Comparison of ENCODE assay signal across 8 cellular contexts in genomic region chr3:128653993-128654805, GRCh38. TPM values are rescaled to one million over a fixed set of nuclear protein-coding genes. Genes with fewer than 3 reads are reported as not detected.
DNase-seq lines count a peak whose midpoint lies in the region; ATAC-seq, FAIRE-seq and TF ChIP-seq lines count a peak whose summit lies in the region.
"Not testable (repeated sequence)": the region's sequence is repeated elsewhere in the genome, so short reads cannot be mapped to it uniquely, and the experiment has no call there.

No MANE protein-coding gene starts in this region.

- peak overlapping the region; percentile 86 to 94 (median 91) for H3K4me3 Mint-ChIP-seq in CD8-positive, alpha-beta memory T cell
- peak overlapping the region; percentile 85 for H3K4me3 Mint-ChIP-seq in activated CD4-positive, alpha-beta T cell treated with anti-CD3 and anti-CD28 coated beads, Interleukin-2, amount 10 ng/mL, durations not matched to agents 24 days and 14 days
- H3K4me3 Mint-ChIP-seq in activated T-helper 17 cell treated with anti-CD3 and anti-CD28 coated beads, Interleukin-2, amount 50 U/mL, for 72 hours: peak overlapping the region; percentile 82
- H3K4me3 Mint-ChIP-seq in central memory CD8-positive, alpha-beta T cell: peak overlapping the region; percentile 79

- H3K4me1 ChIP-seq in CD8-positive, alpha-beta memory T cell (ENCODE audit: insufficient read depth, low read length): peaks cover 12% of the 10 kb centered on the region
- H3K4me1 ChIP-seq in HepG2 (ENCODE audit: insufficient read depth, low read length): peaks cover 25% of the 10 kb centered on the region
- peaks cover 3 to 20% (median 5%) of the 10 kb centered on the region in 4 donors for H3K4me1 ChIP-seq in stomach

- not testable (repeated sequence) for H3K36me3 Mint-ChIP-seq in CD8-positive, alpha-beta memory T cell; activated CD4-positive, alpha-beta T cell treated with anti-CD3 and anti-CD28 coated beads, Interleukin-2, amount 10 ng/mL, durations not matched to agents 24 days and 14 days (ENCODE audit: low read depth); activated T-helper 17 cell treated with anti-CD3 and anti-CD28 coated beads, Interleukin-2, amount 50 U/mL, for 72 hours (ENCODE audit: low read depth)
- peaks cover 11% of the 10 kb centered on the region for H3K36me3 Mint-ChIP-seq in central memory CD8-positive, alpha-beta T cell (ENCODE audit: insufficient read depth)

- CTCF ChIA-PET in CD8-positive, alpha-beta memory T cell (lab: Charles Lee): interaction anchor here (1.0 to 3.2 kb wide), 11 partner anchors 27 to 191 kb away, joined by 3 to 16 read pairs (median 6); no protein-coding TSS in a partner anchor
- CTCF ChIA-PET in HepG2 (lab: Yijun Ruan, JAX; ENCODE audit: low intra/inter-chr PET ratio, low total read pairs): not testable (repeated sequence)

- FAIRE-seq in HepG2 (lab: Jason Lieb, UNC): not testable (repeated sequence)

- H2AFZ ChIP-seq in HepG2 (ENCODE audit: low read length): peak overlapping the region; percentile 75

- H3K27me3 Mint-ChIP-seq in CD8-positive, alpha-beta memory T cell; activated CD4-positive, alpha-beta T cell treated with anti-CD3 and anti-CD28 coated beads, Interleukin-2, amount 10 ng/mL, durations not matched to agents 24 days and 14 days; activated T-helper 17 cell treated with anti-CD3 and anti-CD28 coated beads, Interleukin-2, amount 50 U/mL, for 72 hours; central memory CD8-positive, alpha-beta T cell: not testable (repeated sequence)

- H3K9me3 ChIP-seq in CD8-positive, alpha-beta memory T cell (ENCODE audit: low read length); HepG2 (ENCODE audit: low read length); stomach: not testable (repeated sequence)

- H3K36me3 ChIP-seq in CD8-positive, alpha-beta memory T cell (ENCODE audit: insufficient read depth, low read length); HepG2 (replicated peaks in 1 of 2; ENCODE audit: control insufficient read depth in 1 of 2, insufficient read depth in 2 of 2, low read length in 2 of 2); stomach: not testable (repeated sequence)

- H3K9ac ChIP-seq in HepG2 (ENCODE audit: insufficient read depth, low read depth, low read length): peak overlapping the region; percentile 36; the same call in 1 of the 2 replicates

- POLR2A ChIA-PET in CD8-positive, alpha-beta memory T cell (lab: Charles Lee): interaction anchor here (0.6 to 1.3 kb wide), 4 partner anchors 26 to 134 kb away, joined by 3 to 4 read pairs (median 3); no protein-coding TSS in a partner anchor
- POLR2A ChIA-PET in HepG2 (lab: Yijun Ruan, JAX): interaction anchor here (1.0 to 1.8 kb wide), 2 partner anchors 26 to 28 kb away, joined by 3 to 15 read pairs; no protein-coding TSS in a partner anchor

- not testable (repeated sequence) for H3K27ac ChIP-seq in CD8-positive, alpha-beta memory T cell (ENCODE audit: low read depth, low read length); HepG2 (ENCODE audit: extremely low read length, insufficient read depth, low read length)
- peak overlapping the region in 1 of 5 donors; percentile 24 for H3K27ac ChIP-seq in stomach

- peak overlapping the region; percentile 44 for H3K4me2 ChIP-seq in HepG2 (ENCODE audit: low read depth, low read length)

- peak in 4 of 5 donors; percentile 22 to 65 (median 58) for DNase-seq in CD8-positive, alpha-beta memory T cell
- DNase-seq in NCI-H748 treated with DMSO at 0.1 percent for 48 hours (lab: John Stamatoyannopoulos, UW) (peak; percentile 2), HepG2 (ENCODE audit: low spot score) (peak; percentile 49), renal cortical epithelial cell (ENCODE audit: low read depth) (peak; percentile 46)
- DNase-seq in activated CD4-positive, alpha-beta T cell treated with anti-CD3 and anti-CD28 coated beads, Interleukin-2, amount 10 ng/mL, durations not matched to agents 24 days and 14 days: peak; percentile 82
- DNase-seq in central memory CD8-positive, alpha-beta T cell (ENCODE audit: low spot score in 2 of 2); stomach: not testable (repeated sequence)

- H3K9me3 Mint-ChIP-seq in CD8-positive, alpha-beta memory T cell; activated CD4-positive, alpha-beta T cell treated with anti-CD3 and anti-CD28 coated beads, Interleukin-2, amount 10 ng/mL, durations not matched to agents 24 days and 14 days; activated T-helper 17 cell treated with anti-CD3 and anti-CD28 coated beads, Interleukin-2, amount 50 U/mL, for 72 hours; central memory CD8-positive, alpha-beta T cell: not testable (repeated sequence)

- intact Hi-C loops in activated CD4-positive, alpha-beta T cell treated with anti-CD3 and anti-CD28 coated beads, Interleukin-2, amount 10 ng/mL, durations not matched to agents 24 days and 14 days (cut with micrococcal nuclease); HepG2 (cut with micrococcal nuclease; ENCODE audit: unreplicated experiment); stomach (cut with DNase I; ENCODE audit: low total_unique reads): not testable (repeated sequence)

- H3K27ac Mint-ChIP-seq in CD8-positive, alpha-beta memory T cell: peak overlapping the region in 7 of 8 donors; percentile 71 to 91 (median 85)
- peak overlapping the region; percentile 27 for H3K27ac Mint-ChIP-seq in activated CD4-positive, alpha-beta T cell treated with anti-CD3 and anti-CD28 coated beads, Interleukin-2, amount 10 ng/mL, durations not matched to agents 24 days and 14 days
- peak overlapping the region; percentile 55 for H3K27ac Mint-ChIP-seq in activated T-helper 17 cell treated with anti-CD3 and anti-CD28 coated beads, Interleukin-2, amount 50 U/mL, for 72 hours
- peak overlapping the region; percentile 58 for H3K27ac Mint-ChIP-seq in central memory CD8-positive, alpha-beta T cell (ENCODE audit: low read depth)

- not testable (repeated sequence) for TF ChIP-seq EP300 in HepG2 (IDR thresholded peaks at IDR 0.05; ENCODE audit: low read depth in 2 of 2, low read length in 2 of 2); HepG2 (CRISPR knock-in tag; IDR thresholded peaks at IDR 0.05; ENCODE audit: borderline replicate concordance); stomach (IDR thresholded peaks at IDR 0.05)

- TF ChIP-seq POLR2A in HepG2 (IDR thresholded peaks at IDR 0.05; ENCODE audit: insufficient read depth in 1 of 2, low read depth in 2 of 2, low read length in 2 of 2): peak; percentile 51 to 53; a peak in 2 of 4 replicates
- not testable (repeated sequence) for TF ChIP-seq POLR2A in stomach (IDR thresholded peaks at IDR 0.05)

- H3K4me3 ChIP-seq in CD8-positive, alpha-beta memory T cell (ENCODE audit: low read length): peak overlapping the region; percentile 71
- H3K4me3 ChIP-seq in HepG2 (replicated peaks in 1 of 3; ENCODE audit: insufficient read depth in 1 of 3, low read depth in 2 of 3, low read length in 3 of 3): peak overlapping the region in 2 of 3 experiments; percentile 7 to 25; a peak in 3 of 6 replicates
- peak overlapping the region; percentile 8 to 25 (median 16) for H3K4me3 ChIP-seq in stomach

- in situ Hi-C loops in HepG2 (cut with HindIII; ENCODE audit: extremely low pct_ligation_motif_present, low pct_unique_long_range_greater_than_20kb): not testable (repeated sequence)

- WGBS in HepG2 (ENCODE audit: low lambda C conversion rate): 60% methylated on average over 23 of the region's 24 CpGs
- 68 to 79% (median 76%) methylated on average over 24 of the region's 24 CpGs for WGBS in stomach, 5 donors

- H3K79me2 ChIP-seq in HepG2 (ENCODE audit: insufficient read depth, low read length): peaks cover 14% of the 10 kb centered on the region

- ATAC-seq in activated T-helper 17 cell treated with anti-CD3 and anti-CD28 coated beads, Interleukin-2, amount 50 U/mL, for 72 hours (replicated peaks); central memory CD8-positive, alpha-beta T cell (replicated peaks; ENCODE audit: extremely low read depth, poor library complexity, severe bottlenecking); HepG2: not testable (repeated sequence)

- not testable (repeated sequence) for TF ChIP-seq CTCF in HepG2 (CRISPR knock-in tag; IDR thresholded peaks at IDR 0.05); stomach (IDR thresholded peaks at IDR 0.05)

- BruUV-seq in HepG2 (replicated peaks; lab: Mats Ljungman, UMichigan): TSS peak; percentile 50

- TF ChIP-seq RAD21 in HepG2 (CRISPR knock-in tag; IDR thresholded peaks at IDR 0.05): not testable (repeated sequence)

- not testable (repeated sequence) for H4K20me1 ChIP-seq in HepG2 (ENCODE audit: insufficient read depth, low read length)

- H3K27me3 ChIP-seq in CD8-positive, alpha-beta memory T cell (ENCODE audit: insufficient read depth, low read length, poor library complexity, severe bottlenecking); HepG2 (ENCODE audit: control insufficient read depth in 1 of 2, insufficient read depth in 2 of 2, low read length in 2 of 2); stomach: not testable (repeated sequence)

- H3K4me1 Mint-ChIP-seq in CD8-positive, alpha-beta memory T cell: peaks cover 15 to 32% (median 15%) of the 10 kb centered on the region in 3 donors
- H3K4me1 Mint-ChIP-seq in activated CD4-positive, alpha-beta T cell treated with anti-CD3 and anti-CD28 coated beads, Interleukin-2, amount 10 ng/mL, durations not matched to agents 24 days and 14 days: peaks cover 14% of the 10 kb centered on the region
- H3K4me1 Mint-ChIP-seq in activated T-helper 17 cell treated with anti-CD3 and anti-CD28 coated beads, Interleukin-2, amount 50 U/mL, for 72 hours: not testable (repeated sequence)
- H3K4me1 Mint-ChIP-seq in central memory CD8-positive, alpha-beta T cell: peaks cover 14% of the 10 kb centered on the region

RNA-seq across cellular contexts. Expression of gene RPN1, which starts 3.6 kb away (rescaled TPM):
- total RNA-seq in CD8-positive, alpha-beta memory T cell: 100 to 1,000 TPM; 188 to 194 TPM
- polyA plus RNA-seq in CD8-positive, alpha-beta memory T cell: 294 TPM
- total RNA-seq in activated CD4-positive, alpha-beta T cell treated with anti-CD3 and anti-CD28 coated beads, Interleukin-2, amount 10 ng/mL, durations not matched to agents 24 days and 14 days: 192 and 194 TPM in 2 replicates
- total RNA-seq in activated T-helper 17 cell treated with anti-CD3 and anti-CD28 coated beads, Interleukin-2, amount 50 U/mL, for 72 hours: 100 to 1,000 TPM; 106 to 179 TPM
- total RNA-seq in HepG2 (2016; rRNA removed; fragmentation: Illumina TruSeq; extraction: Trizol): 158 and 342 TPM in 2 replicates
- total RNA-seq in HepG2 (2016; cell fraction: cytosol; rRNA removed; fragmentation: Illumina TruSeq; extraction: Trizol; ENCODE audit: low read depth): 95.2 and 99.3 TPM in 2 replicates
- 156 and 336 TPM in 2 replicates for total RNA-seq in HepG2 (2016; cell fraction: insoluble cytoplasmic fraction; rRNA removed; fragmentation: Illumina TruSeq; extraction: Trizol)
- 158 and 173 TPM in 2 replicates for total RNA-seq in HepG2 (2016; cell fraction: membrane; rRNA removed; fragmentation: Illumina TruSeq; extraction: Trizol)
- 246 and 283 TPM in 2 replicates for total RNA-seq in HepG2 (2016; cell fraction: nucleus; rRNA removed; fragmentation: Illumina TruSeq; extraction: Trizol)
- 243 and 290 TPM in 2 replicates for polyA plus RNA-seq in HepG2 (2011; rRNA removed)
- polyA plus RNA-seq in HepG2 (2011; cell fraction: cytosol; rRNA removed): 241 and 251 TPM in 2 replicates
- polyA plus RNA-seq in HepG2 (2011; cell fraction: nucleus; rRNA removed): 102 and 103 TPM in 2 replicates
- polyA plus RNA-seq in HepG2 (2012): 136 and 184 TPM in 2 replicates
- polyA plus RNA-seq in HepG2 (2016; cell fraction: cytosol; fragmentation: Illumina TruSeq; extraction: Trizol; ENCODE audit: low read depth): 84.9 and 88.7 TPM in 2 replicates
- polyA plus RNA-seq in HepG2 (2016; cell fraction: insoluble cytoplasmic fraction; fragmentation: Illumina TruSeq; extraction: Trizol; ENCODE audit: low read depth): 124 and 131 TPM in 2 replicates
- 106 and 122 TPM in 2 replicates for polyA plus RNA-seq in HepG2 (2016; cell fraction: membrane; fragmentation: Illumina TruSeq; extraction: Trizol; ENCODE audit: low read depth)
- 289 and 294 TPM in 2 replicates for polyA plus RNA-seq in HepG2 (2016; cell fraction: nucleus; fragmentation: Illumina TruSeq; extraction: Trizol; ENCODE audit: insufficient read depth, low read depth)
- 467 and 766 TPM in 2 replicates for polyA minus RNA-seq in HepG2 (2011; rRNA and poly(A)+ RNA removed; ENCODE audit: low replicate concordance)
- 220 and 227 TPM in 2 replicates for polyA minus RNA-seq in HepG2 (2011; cell fraction: cytosol; rRNA and poly(A)+ RNA removed)
- polyA minus RNA-seq in HepG2 (2011; cell fraction: nucleus; rRNA and poly(A)+ RNA removed): 116 and 127 TPM in 2 replicates
- total RNA-seq in renal cortical epithelial cell: 339 and 570 TPM in 2 replicates
- total RNA-seq in stomach: 100 to 1,000 TPM in 4 of 5 donors, 10 to 100 TPM in 1; 80.5 to 328 (median 131) TPM
- 10 to 100 TPM; 39.9 to 87.1 (median 83.0) TPM for polyA plus RNA-seq in stomach

Comparison
In these comparisons a context has a peak if more than half of its experiments do, and no peak if none do; other contexts are left out.
1. H3K4me3 ChIP-seq: peak in every context shown above with its lines; median percentile 71 in CD8-positive, alpha-beta memory T cell; 16 in stomach; 16 in HepG2.
2. H3K27ac Mint-ChIP-seq: peak in every context shown above with its lines; median percentile 85 in CD8-positive, alpha-beta memory T cell; 58 in central memory CD8-positive, alpha-beta T cell; 55 in activated T-helper 17 cell treated with anti-CD3 and anti-CD28 coated beads, Interleukin-2, amount 50 U/mL, for 72 hours; 27 in activated CD4-positive, alpha-beta T cell treated with anti-CD3 and anti-CD28 coated beads, Interleukin-2, amount 10 ng/mL, durations not matched to agents 24 days and 14 days.